Comparison of ENCODE assay signal across 1 cellular context in the genomic region with DNA sequence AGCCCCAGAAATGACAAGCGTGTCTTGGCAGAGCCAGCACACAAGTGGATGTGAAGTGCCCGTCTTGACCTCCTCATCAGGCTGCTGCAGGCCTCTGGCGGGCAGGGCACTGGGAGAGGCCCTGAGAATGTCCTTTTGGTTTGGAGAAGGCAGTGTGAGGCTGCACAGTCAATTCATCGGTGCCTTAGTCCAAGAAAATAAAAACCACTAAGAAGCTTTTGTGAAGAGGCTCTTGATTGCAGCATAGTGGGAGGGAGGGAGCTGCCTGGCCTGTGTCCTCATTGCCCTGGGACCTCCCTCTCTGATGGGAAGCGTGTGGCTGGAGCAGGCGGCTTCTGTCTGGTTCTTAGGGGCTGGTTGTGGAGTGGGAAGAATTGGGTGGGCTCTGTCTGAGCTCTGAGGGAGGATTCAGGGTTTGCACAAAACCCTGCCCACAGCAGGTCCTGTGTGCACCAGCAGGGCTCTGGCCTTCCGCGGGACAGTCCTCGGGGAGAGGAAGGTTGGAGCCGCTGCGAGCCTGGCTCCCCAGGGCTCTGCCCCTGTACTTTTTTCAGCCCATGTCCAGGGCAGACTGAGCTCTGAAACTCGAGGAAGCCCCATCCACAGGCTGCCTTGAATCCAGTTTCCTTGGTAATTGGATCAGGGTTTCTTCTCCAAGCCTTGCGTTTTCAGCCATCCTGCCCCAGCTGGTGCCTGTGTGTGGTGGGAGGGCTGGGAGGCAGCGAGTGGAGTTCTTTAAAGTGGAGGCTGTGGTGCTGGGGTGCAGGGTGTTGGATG.
TF ChIP-seq lines count a peak whose summit lies in the region.

No MANE protein-coding gene starts in this region.

TF ChIP-seq in H1, 55 proteins besides CTCF, POLR2A, EP300 and RAD21:
- TF ChIP-seq POLR2AphosphoS5 (IDR thresholded peaks at IDR 0.05; ENCODE audit: low read depth, low read length) = no peak
- no peak for TF ChIP-seq YY1 (IDR thresholded peaks at IDR 0.05; ENCODE audit: low read depth, low read length)
